8 cellular contexts compared by ENCODE assay signal in the genomic region with DNA sequence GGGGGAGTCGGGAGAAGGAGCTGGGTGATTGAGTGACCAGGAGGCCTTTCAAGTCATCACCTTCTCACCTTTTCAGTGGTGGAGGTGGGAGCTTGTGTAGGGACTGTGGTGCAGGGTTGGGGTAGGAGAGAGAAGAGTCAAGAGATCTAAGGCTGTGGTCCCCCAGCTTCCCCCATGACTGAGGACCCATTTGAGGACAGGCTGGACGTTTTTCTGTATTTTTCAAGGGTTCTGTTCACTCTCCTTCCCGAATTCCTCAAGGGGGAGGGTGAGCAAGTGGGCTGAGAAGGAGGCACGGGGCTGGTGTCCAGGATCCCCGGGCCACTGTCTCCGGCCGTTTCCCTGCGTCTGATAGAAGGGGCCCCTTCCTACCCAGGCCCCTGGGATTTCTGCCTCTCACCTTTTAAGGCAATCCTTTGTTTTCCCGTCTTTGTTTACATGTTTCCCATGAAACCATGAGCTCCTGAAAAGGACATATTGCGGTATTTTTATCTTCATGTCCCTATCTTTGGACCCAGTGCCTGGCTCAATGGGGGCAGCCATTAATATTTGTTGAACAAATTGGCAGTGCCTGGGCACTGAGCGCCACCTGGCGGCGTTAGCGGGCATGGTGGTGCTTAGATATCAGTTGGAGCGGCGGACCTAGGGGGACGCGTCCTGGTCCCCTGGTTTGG. TPM values are rescaled to one million over a fixed set of nuclear protein-coding genes. Genes with fewer than 3 reads are reported as not detected.
DNase-seq lines count a peak whose midpoint lies in the region; ATAC-seq and TF ChIP-seq lines count a peak whose summit lies in the region.

No MANE protein-coding gene starts in this region.

- H3K36me3 Mint-ChIP-seq in MCF 10A (ENCODE audit: insufficient read depth, unreplicated experiment): no peaks in the 10 kb centered on the region

- CTCF ChIA-PET in MCF 10A (lab: Yijun Ruan, JAX): interaction anchor here (0.5 to 9.3 kb wide), 45 partner anchors 12 to 1832 kb away, joined by 3 to 283 read pairs (median 5); a partner anchor contains a TSS

- no TSS peak for BruUV-seq in MCF 10A (replicated peaks; lab: Mats Ljungman, UMichigan)

- H3K4me3 Mint-ChIP-seq in MCF 10A (ENCODE audit: unreplicated experiment): no peak overlapping the region

- H3K27me3 Mint-ChIP-seq in MCF 10A (ENCODE audit: insufficient read depth, unreplicated experiment): no peaks in the 10 kb centered on the region

- DNase-seq in NCI-H146 (lab: John Stamatoyannopoulos, UW): peak; percentile 19
- no peak for DNase-seq in NCI-H146 treated with DMSO at 0.1 percent for 48 hours (lab: John Stamatoyannopoulos, UW; ENCODE audit: unreplicated experiment)
- DNase-seq in NCI-H2081 (lab: John Stamatoyannopoulos, UW): peak; percentile 69 to 72
- peak; percentile 69 for DNase-seq in MCF 10A (ENCODE audit: unreplicated experiment)
- peak; percentile 84 for DNase-seq in islet precursor cell
- peak; percentile 60 to 72 for DNase-seq in stimulated activated CD4-positive, alpha-beta T cell treated with anti-CD3 and anti-CD28 coated beads, Interleukin-1b, Interleukin-23, amount 100 ng/mL, for 4 hours (ENCODE audit: low read depth in 2 of 2)

- H3K4me1 Mint-ChIP-seq in MCF 10A (ENCODE audit: insufficient read depth, unreplicated experiment): peaks cover 7% of the 10 kb centered on the region

- H3K27ac ChIP-seq in VCaP: no peak overlapping the region

- no peak overlapping the region for H3K27ac Mint-ChIP-seq in MCF 10A (ENCODE audit: low read depth, unreplicated experiment)

- no peak for ATAC-seq in GM18511 (IDR thresholded peaks at IDR 0.05; ENCODE audit: unreplicated experiment)

- POLR2A ChIA-PET in MCF 10A (lab: Yijun Ruan, JAX): interaction anchor here (1.0 to 6.8 kb wide), 3 partner anchors 9 to 154 kb away, joined by 3 to 46 read pairs (median 4); no protein-coding TSS in a partner anchor

- TF ChIP-seq CTCF in VCaP (conservative IDR thresholded peaks at IDR 0.05): peak; percentile 94
- TF ChIP-seq CTCF in MCF 10A (IDR thresholded peaks at IDR 0.05; ENCODE audit: unreplicated experiment): peak; percentile 92

- intact Hi-C loops in MCF 10A (cut with micrococcal nuclease): loop anchor here (1.0 to 2.0 kb wide), 5 partner anchors 36 to 146 kb away; no protein-coding TSS in a partner anchor

- no peaks in the 10 kb centered on the region for H3K9me3 Mint-ChIP-seq in MCF 10A (ENCODE audit: unreplicated experiment)

RNA-seq across cellular contexts. Expression of a gene that starts 9.2 kb away (rescaled TPM):
- total RNA-seq in MCF 10A (2022): not detected in 2 replicates

RNA-seq across cellular contexts. Expression of a gene that starts 25.4 kb away (rescaled TPM):
- total RNA-seq in MCF 10A (2022): 17.7 and 20.6 TPM in 2 replicates
